ENCODE assay signal across 2 cellular contexts in genomic region chr1:111201275-111202090, GRCh38.
TF ChIP-seq lines count a peak whose summit lies in the region.

No MANE protein-coding gene starts in this region.

TF ChIP-seq in SK-N-SH, 30 proteins besides CTCF, POLR2A, EP300 and RAD21 (continued from another document):
- TF ChIP-seq REST (IDR thresholded peaks at IDR 0.05; ENCODE audit: low read depth, low read length): no peak
TF ChIP-seq in SK-N-SH: peak in this region for 0.

TF ChIP-seq in SK-N-SH treated with all-trans-retinoic acid at 6 μM for 48 hours, 23 proteins besides CTCF, POLR2A, EP300 and RAD21 (continued from another document):
- no peak for TF ChIP-seq CREB5 (CRISPR knock-in tag; IDR thresholded peaks at IDR 0.05; ENCODE audit: low read depth)
- TF ChIP-seq ZFP3 (CRISPR knock-in tag; IDR thresholded peaks at IDR 0.05): no peak
- TF ChIP-seq GLIS3 (CRISPR knock-in tag; IDR thresholded peaks at IDR 0.05): no peak
